In the genomic region with DNA sequence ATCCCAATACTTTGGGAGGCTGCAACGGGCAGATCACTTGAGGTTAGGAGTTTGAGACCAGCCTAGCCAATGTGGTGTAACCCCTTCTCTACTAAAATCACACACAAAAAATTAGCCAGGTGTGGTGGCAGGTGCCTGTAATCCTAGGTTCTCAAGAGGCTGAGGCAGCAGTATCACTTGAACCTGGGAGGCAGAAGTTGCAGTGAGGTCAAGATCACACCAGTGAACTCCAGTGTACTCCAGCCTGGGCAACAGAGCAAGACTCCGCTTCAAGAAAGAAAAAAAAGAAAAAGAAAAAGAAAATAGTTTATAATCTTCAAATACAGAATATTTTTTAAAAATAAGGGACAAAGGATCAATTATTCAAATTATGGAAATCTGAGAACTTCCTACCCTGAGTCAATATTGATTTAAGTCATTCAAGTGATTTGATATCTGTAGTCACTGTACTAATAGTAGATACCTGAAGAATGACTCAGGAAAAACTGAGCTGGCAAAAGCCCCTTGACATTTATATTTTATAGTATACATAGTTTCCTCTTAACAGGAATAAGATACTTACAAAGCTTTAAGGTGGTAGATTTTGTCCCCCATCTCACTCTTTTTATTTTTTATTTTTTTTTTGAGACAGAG, we compare ENCODE assay signal across 23 cellular contexts.
A peak's percentile ranks its signal among the peaks of the same experiment; 100 is the strongest.
DNase-seq lines count a peak whose midpoint lies in the region; ATAC-seq and TF ChIP-seq lines count a peak whose summit lies in the region.
"Had no signal": no experiment of that assay in that cellular context is flagged by ENCODE, and none has a peak within 500 bp of the region (broad histone marks: within the 10 kb centered on the region; RNA-seq: fewer than 3 reads in every experiment).

No MANE protein-coding gene starts in this region.

- DNase-seq in activated CD4-positive, alpha-beta T cell treated with anti-CD3 and anti-CD28 coated beads for 36 hours = no peak
- no peak for DNase-seq in activated CD4-positive, alpha-beta T cell treated with anti-CD3 and anti-CD28 coated beads, Interleukin-2, amount 10 ng/mL, durations not matched to agents 24 days and 14 days
- DNase-seq in NCI-H69 (lab: John Stamatoyannopoulos, UW) (peak; percentile 30), epithelial cell of esophagus (ENCODE audit: low read depth) (peak; percentile 35), neural progenitor cell (ENCODE audit: low spot score) (no peak), SIG-M5 treated with dmso at 0.1 percent for 504 hours (lab: John Stamatoyannopoulos, UW; ENCODE audit: unreplicated experiment) (no peak)
- DNase-seq in activated CD4-positive, CD25-positive, alpha-beta regulatory T cell treated with anti-CD3 and anti-CD28 coated beads, Interleukin-2, amount 50 U/mL, for 72 hours = no peak
- DNase-seq: activated CD4-positive, CD25-positive, alpha-beta regulatory T cell; activated effector memory CD4-positive, alpha-beta T cell treated with Interleukin-2 at 50 U/mL for 16 hours; CD4-positive, alpha-beta T cell; DMS79 treated with DMSO at 0.1 percent for 48 hours; H9; hippocampal formation; MG63; midbrain; NCI-H187; NK-92 treated with Interleukin-12 subunit alpha and Interleukin-12 subunit beta, amount 100 ng/mL, for 24 hours; retina; SHP77; stimulated activated CD4-positive, alpha-beta T cell treated with anti-CD3 and anti-CD28 coated beads, Interleukin-15, amount 100 ng/mL, for 24 hours; stimulated activated naive CD4-positive, alpha-beta T cell treated with Interleukin-2 at 50 U/mL for 16 hours had no signal

- H3K36me3 ChIP-seq in neural progenitor cell = peaks cover 5% of the 10 kb centered on the region
- H3K36me3 ChIP-seq: MG63 had no signal

- no peak overlapping the region for H3K4me2 ChIP-seq in neural progenitor cell

- H3K4me3 ChIP-seq in epithelial cell of esophagus (ENCODE audit: low read length) = no peak overlapping the region
- H3K4me3 ChIP-seq in neural progenitor cell = no peak overlapping the region
- H3K4me3 ChIP-seq: MG63 had no signal

- H3K9ac ChIP-seq in neural progenitor cell = no peak overlapping the region

- no peak overlapping the region for H3K4me3 Mint-ChIP-seq in activated CD4-positive, alpha-beta T cell treated with anti-CD3 and anti-CD28 coated beads for 36 hours
- H3K4me3 Mint-ChIP-seq in activated CD4-positive, alpha-beta T cell treated with anti-CD3 and anti-CD28 coated beads, Interleukin-2, amount 10 ng/mL, durations not matched to agents 24 days and 14 days = no peak overlapping the region
- no peak overlapping the region for H3K4me3 Mint-ChIP-seq in neural progenitor cell
- H3K4me3 Mint-ChIP-seq: CD4-positive, alpha-beta T cell; H9; neural crest cell had no signal

- H3K27ac ChIP-seq in neural progenitor cell = no peak overlapping the region

- no peaks in the 10 kb centered on the region for H3K27me3 Mint-ChIP-seq in activated CD4-positive, alpha-beta T cell treated with anti-CD3 and anti-CD28 coated beads for 36 hours
- no peaks in the 10 kb centered on the region for H3K27me3 Mint-ChIP-seq in activated CD4-positive, alpha-beta T cell treated with anti-CD3 and anti-CD28 coated beads, Interleukin-2, amount 10 ng/mL, durations not matched to agents 24 days and 14 days
- H3K27me3 Mint-ChIP-seq in neural progenitor cell (ENCODE audit: insufficient read depth, low read depth) = no peaks in the 10 kb centered on the region
- H3K27me3 Mint-ChIP-seq: CD4-positive, alpha-beta T cell had no signal

- intact Hi-C loops in activated CD4-positive, alpha-beta T cell treated with anti-CD3 and anti-CD28 coated beads for 36 hours (cut with DNase I, micrococcal nuclease) = no loop called here
- intact Hi-C loops in activated CD4-positive, alpha-beta T cell treated with anti-CD3 and anti-CD28 coated beads, Interleukin-2, amount 10 ng/mL, durations not matched to agents 24 days and 14 days (cut with micrococcal nuclease) = no loop called here

- H4K20me1 ChIP-seq in neural progenitor cell (ENCODE audit: low read depth) = no peaks in the 10 kb centered on the region

- H3K36me3 Mint-ChIP-seq in activated CD4-positive, alpha-beta T cell treated with anti-CD3 and anti-CD28 coated beads for 36 hours (ENCODE audit: low read depth) = peaks cover 18% of the 10 kb centered on the region
- peaks cover 34% of the 10 kb centered on the region for H3K36me3 Mint-ChIP-seq in activated CD4-positive, alpha-beta T cell treated with anti-CD3 and anti-CD28 coated beads, Interleukin-2, amount 10 ng/mL, durations not matched to agents 24 days and 14 days (ENCODE audit: low read depth)
- peaks cover 21% of the 10 kb centered on the region for H3K36me3 Mint-ChIP-seq in neural progenitor cell

- H3K9me3 ChIP-seq in neural progenitor cell (ENCODE audit: low read depth) = no peaks in the 10 kb centered on the region
- H3K9me3 ChIP-seq: MG63 had no signal

- peaks cover 3% of the 10 kb centered on the region for H3F3A ChIP-seq in neural progenitor cell (ENCODE audit: low read depth)

- POLR2A ChIA-PET in activated CD4-positive, alpha-beta T cell treated with anti-CD3 and anti-CD28 coated beads for 36 hours (lab: Charles Lee) = interaction anchor here (0.6 kb wide), 1 partner anchor 651 kb away, joined by 5 read pairs; no protein-coding TSS in a partner anchor

- H3K27me3 ChIP-seq in neural progenitor cell = no peaks in the 10 kb centered on the region
- H3K27me3 ChIP-seq: MG63 had no signal

- ATAC-seq in activated CD4-positive, alpha-beta T cell treated with anti-CD3 and anti-CD28 coated beads for 36 hours = peak; percentile 33
- no peak for ATAC-seq in HG02642 (IDR thresholded peaks at IDR 0.05; ENCODE audit: poor library complexity, unreplicated experiment)

- H3K4me1 ChIP-seq in neural progenitor cell = peaks cover 26% of the 10 kb centered on the region

- TF ChIP-seq CTCF in epithelial cell of esophagus (IDR thresholded peaks at IDR 0.05; ENCODE audit: insufficient read depth, low read depth, low read length, missing control alignments) (no peak), neural progenitor cell (IDR thresholded peaks at IDR 0.05) (no peak)

- H2AFZ ChIP-seq in neural progenitor cell (replicated peaks) = no peak overlapping the region

- H3K79me2 ChIP-seq in neural progenitor cell (ENCODE audit: low read depth) = peaks cover 85% of the 10 kb centered on the region

- peaks cover 35% of the 10 kb centered on the region for H3K4me1 Mint-ChIP-seq in activated CD4-positive, alpha-beta T cell treated with anti-CD3 and anti-CD28 coated beads for 36 hours
- peaks cover 19% of the 10 kb centered on the region for H3K4me1 Mint-ChIP-seq in activated CD4-positive, alpha-beta T cell treated with anti-CD3 and anti-CD28 coated beads, Interleukin-2, amount 10 ng/mL, durations not matched to agents 24 days and 14 days
- peaks cover 2% of the 10 kb centered on the region for H3K4me1 Mint-ChIP-seq in neural progenitor cell

- H3K27ac Mint-ChIP-seq in activated CD4-positive, alpha-beta T cell treated with anti-CD3 and anti-CD28 coated beads for 36 hours = no peak overlapping the region
- H3K27ac Mint-ChIP-seq in activated CD4-positive, alpha-beta T cell treated with anti-CD3 and anti-CD28 coated beads, Interleukin-2, amount 10 ng/mL, durations not matched to agents 24 days and 14 days = no peak overlapping the region
- H3K27ac Mint-ChIP-seq in neural progenitor cell = no peak overlapping the region
- H3K27ac Mint-ChIP-seq: H9 had no signal

- CTCF ChIA-PET in activated CD4-positive, alpha-beta T cell treated with anti-CD3 and anti-CD28 coated beads for 36 hours (lab: Charles Lee) = interaction anchor here (0.6 kb wide), 1 partner anchor 14 kb away, joined by 3 read pairs; no protein-coding TSS in a partner anchor

- H3K9me3 Mint-ChIP-seq in activated CD4-positive, alpha-beta T cell treated with anti-CD3 and anti-CD28 coated beads for 36 hours (ENCODE audit: low read depth) = no peaks in the 10 kb centered on the region
- H3K9me3 Mint-ChIP-seq in activated CD4-positive, alpha-beta T cell treated with anti-CD3 and anti-CD28 coated beads, Interleukin-2, amount 10 ng/mL, durations not matched to agents 24 days and 14 days = no peaks in the 10 kb centered on the region
- H3K9me3 Mint-ChIP-seq in neural progenitor cell = no peaks in the 10 kb centered on the region
- H3K9me3 Mint-ChIP-seq: CD4-positive, alpha-beta T cell; H9; neural crest cell had no signal

Comparison
In these comparisons a context has a peak if more than half of its experiments do, and no peak if none do; other contexts are left out.
1. DNase-seq: peak in NCI-H69 (single experiment) and epithelial cell of esophagus (single experiment); none in activated CD4-positive, alpha-beta T cell treated with anti-CD3 and anti-CD28 coated beads for 36 hours (single experiment), activated CD4-positive, alpha-beta T cell treated with anti-CD3 and anti-CD28 coated beads, Interleukin-2, amount 10 ng/mL, durations not matched to agents 24 days and 14 days (single experiment), neural progenitor cell (single experiment), activated CD4-positive, CD25-positive, alpha-beta regulatory T cell treated with anti-CD3 and anti-CD28 coated beads, Interleukin-2, amount 50 U/mL, for 72 hours (single experiment) and SIG-M5 treated with dmso at 0.1 percent for 504 hours (single experiment).